In the genomic region with DNA sequence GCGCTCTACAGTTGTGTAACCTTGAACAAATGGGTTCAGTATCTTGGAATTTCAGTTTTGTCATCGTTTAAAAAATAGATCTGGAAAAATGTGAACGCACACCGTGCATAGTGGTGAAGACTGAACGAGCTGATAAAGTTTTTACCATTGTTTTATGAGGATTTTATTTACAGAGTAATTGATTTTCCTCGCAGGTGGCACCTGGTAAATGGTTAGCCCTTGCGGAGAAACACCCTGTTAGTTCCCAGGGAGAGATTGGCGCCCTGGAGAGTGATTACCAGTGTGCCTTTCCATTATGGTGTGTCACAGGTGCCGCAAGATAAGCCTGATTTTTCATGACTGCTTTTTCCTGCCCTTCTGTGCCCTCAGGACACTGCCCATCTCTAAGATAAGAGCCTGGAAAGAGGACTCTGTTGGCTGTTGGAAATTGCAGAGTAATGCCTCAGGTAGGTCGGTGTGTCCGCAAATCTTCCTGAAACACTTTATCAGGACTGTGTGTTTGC, we compare ENCODE assay signal across 8 cellular contexts. TPM values are rescaled to one million over a fixed set of nuclear protein-coding genes. Genes with fewer than 3 reads are reported as not detected.
DNase-seq lines count a peak whose midpoint lies in the region; ATAC-seq and TF ChIP-seq lines count a peak whose summit lies in the region.

No MANE protein-coding gene starts in this region.

- POLR2A ChIA-PET in HEK293 (lab: Yijun Ruan, JAX): interaction anchor here (2.0 to 2.2 kb wide), 2 partner anchors 57 to 192 kb away, joined by 12 to 24 read pairs; a partner anchor contains a TSS

- H3K4me3 ChIP-seq in HEK293 (ENCODE audit: low read depth, low read length) (peak overlapping the region; percentile 68), SU-DHL-6 (ENCODE audit: insufficient read depth, low read length, poor library complexity, severe bottlenecking) (peak overlapping the region; percentile 67), gastroesophageal sphincter (peak overlapping the region; percentile 76 to 95), skin epidermis (peak overlapping the region; percentile 67 to 94 (median 77))

- no peak for TF ChIP-seq POLR2A in gastroesophageal sphincter (IDR thresholded peaks at IDR 0.05)

- peaks cover 14% of the 10 kb centered on the region for H3K4me1 ChIP-seq in HEK293 (ENCODE audit: control insufficient read depth, insufficient read depth, low read length)
- peaks cover 8 to 36% (median 15%) of the 10 kb centered on the region in 3 donors for H3K4me1 ChIP-seq in gastroesophageal sphincter

- H3K27me3 ChIP-seq in SU-DHL-6 (ENCODE audit: low read length) (no peaks in the 10 kb centered on the region), gastroesophageal sphincter (no peaks in the 10 kb centered on the region)

- H2AFZ ChIP-seq in SU-DHL-6 (ENCODE audit: low read depth, low read length, severe bottlenecking): peak overlapping the region; percentile 96

- no peak for TF ChIP-seq EP300 in gastroesophageal sphincter (IDR thresholded peaks at IDR 0.05)

- H3F3A ChIP-seq in SU-DHL-6 (ENCODE audit: insufficient read depth): no peaks in the 10 kb centered on the region

- WGBS in gastroesophageal sphincter (ENCODE audit: low coverage in 1 of 2), 2 donors: 15 to 29% methylated on average over 9 to 10 of the region's 11 CpGs

- no peaks in the 10 kb centered on the region for H3K9me2 ChIP-seq in SU-DHL-6 (replicated peaks; ENCODE audit: insufficient read depth, low read length)

- TF ChIP-seq CTCF in HEK293 (tag by site-specific recombination; IDR thresholded peaks at IDR 0.05) (no peak), SU-DHL-6 (IDR thresholded peaks at IDR 0.05; ENCODE audit: insufficient read depth, low read length, poor library complexity, severe bottlenecking) (no peak), gastroesophageal sphincter (IDR thresholded peaks at IDR 0.05) (no peak)

- no peak for ATAC-seq in gastroesophageal sphincter

- CTCF ChIA-PET in HEK293 (lab: Yijun Ruan, JAX): interaction anchor here (2.2 to 2.7 kb wide), 2 partner anchors 22 to 95 kb away, joined by 7 to 8 read pairs; no protein-coding TSS in a partner anchor

- no peaks in the 10 kb centered on the region for H4K20me1 ChIP-seq in SU-DHL-6 (ENCODE audit: low read depth, low read length)

- H3K36me3 ChIP-seq in HEK293 (ENCODE audit: control insufficient read depth in 2 of 2, insufficient read depth in 1 of 2, low read length in 2 of 2) (peaks cover 41 to 43% of the 10 kb centered on the region in 2 experiments), SU-DHL-6 (ENCODE audit: low read length) (peaks cover 4% of the 10 kb centered on the region; the same call in 1 of the 2 replicates), gastroesophageal sphincter (peaks cover 0 to 44% of the 10 kb centered on the region in 2 donors)

- H3K9ac ChIP-seq in SU-DHL-6 (ENCODE audit: low read length): peak overlapping the region; percentile 83

- peak overlapping the region; percentile 96 for H3K27ac ChIP-seq in HEK293 (ENCODE audit: extremely low read depth, low read depth, low read length)
- no peak overlapping the region for H3K27ac ChIP-seq in SU-DHL-6 (ENCODE audit: low read depth, low read length)
- peak overlapping the region; percentile 96 to 98 (median 97) for H3K27ac ChIP-seq in gastroesophageal sphincter
- H3K27ac ChIP-seq in skin epidermis: peak overlapping the region; percentile 87 to 99 (median 98)

- DNase-seq in SW480 (ENCODE audit: low spot score) (no peak), ecto neural progenitor cell (ENCODE audit: low spot score) (no peak), DMS79 (lab: John Stamatoyannopoulos, UW) (no peak), NK-92 (lab: John Stamatoyannopoulos, UW; ENCODE audit: unreplicated experiment) (no peak)

- H3K79me2 ChIP-seq in SU-DHL-6 (ENCODE audit: insufficient read depth, low read length): no peaks in the 10 kb centered on the region

- H3K4me2 ChIP-seq in SU-DHL-6 (ENCODE audit: low read depth, low read length, poor library complexity, severe bottlenecking): peak overlapping the region; percentile 74

- peaks cover 14% of the 10 kb centered on the region for H3K9me3 ChIP-seq in HEK293 (ENCODE audit: control insufficient read depth, insufficient read depth, low read depth, low read length)
- H3K9me3 ChIP-seq in SU-DHL-6 (ENCODE audit: insufficient read depth, low read length): no peaks in the 10 kb centered on the region
- peaks cover 0 to 25% (median 0%) of the 10 kb centered on the region in 3 donors for H3K9me3 ChIP-seq in gastroesophageal sphincter

TF ChIP-seq in HEK293, 187 proteins besides CTCF, POLR2A, EP300 and RAD21 (continues in another document):
- TF ChIP-seq ZIC2 (tag by site-specific recombination; IDR thresholded peaks at IDR 0.05) (peak; percentile 39), ZNF423 (tag by site-specific recombination; IDR thresholded peaks at IDR 0.05) (no peak), GFI1B (tag by site-specific recombination; IDR thresholded peaks at IDR 0.05) (no peak), IKZF3 (tag by site-specific recombination; IDR thresholded peaks at IDR 0.05) (no peak), ZNF560 (tag by site-specific recombination; IDR thresholded peaks at IDR 0.05; ENCODE audit: borderline replicate concordance) (no peak), ZFP41 (tag by site-specific recombination; IDR thresholded peaks at IDR 0.05; ENCODE audit: borderline replicate concordance) (no peak), ZNF571 (tag by site-specific recombination; IDR thresholded peaks at IDR 0.05) (no peak), TCF7L2 (IDR thresholded peaks at IDR 0.05; ENCODE audit: borderline replicate concordance, low read depth, low read length) (no peak), ZNF621 (tag by site-specific recombination; IDR thresholded peaks at IDR 0.05) (no peak)
- TF ChIP-seq, protein P1, sequence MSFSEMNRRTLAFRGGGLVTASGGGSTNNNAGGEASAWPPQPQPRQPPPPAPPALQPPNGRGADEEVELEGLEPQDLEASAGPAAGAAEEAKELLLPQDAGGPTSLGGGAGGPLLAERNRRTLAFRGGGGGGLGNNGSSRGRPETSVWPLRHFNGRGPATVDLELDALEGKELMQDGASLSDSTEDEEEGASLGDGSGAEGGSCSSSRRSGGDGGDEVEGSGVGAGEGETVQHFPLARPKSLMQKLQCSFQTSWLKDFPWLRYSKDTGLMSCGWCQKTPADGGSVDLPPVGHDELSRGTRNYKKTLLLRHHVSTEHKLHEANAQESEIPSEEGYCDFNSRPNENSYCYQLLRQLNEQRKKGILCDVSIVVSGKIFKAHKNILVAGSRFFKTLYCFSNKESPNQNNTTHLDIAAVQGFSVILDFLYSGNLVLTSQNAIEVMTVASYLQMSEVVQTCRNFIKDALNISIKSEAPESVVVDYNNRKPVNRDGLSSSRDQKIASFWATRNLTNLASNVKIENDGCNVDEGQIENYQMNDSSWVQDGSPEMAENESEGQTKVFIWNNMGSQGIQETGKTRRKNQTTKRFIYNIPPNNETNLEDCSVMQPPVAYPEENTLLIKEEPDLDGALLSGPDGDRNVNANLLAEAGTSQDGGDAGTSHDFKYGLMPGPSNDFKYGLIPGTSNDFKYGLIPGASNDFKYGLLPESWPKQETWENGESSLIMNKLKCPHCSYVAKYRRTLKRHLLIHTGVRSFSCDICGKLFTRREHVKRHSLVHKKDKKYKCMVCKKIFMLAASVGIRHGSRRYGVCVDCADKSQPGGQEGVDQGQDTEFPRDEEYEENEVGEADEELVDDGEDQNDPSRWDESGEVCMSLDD (tag by site-specific recombination; IDR thresholded peaks at IDR 0.05): no peak
- TF ChIP-seq, protein P2, sequence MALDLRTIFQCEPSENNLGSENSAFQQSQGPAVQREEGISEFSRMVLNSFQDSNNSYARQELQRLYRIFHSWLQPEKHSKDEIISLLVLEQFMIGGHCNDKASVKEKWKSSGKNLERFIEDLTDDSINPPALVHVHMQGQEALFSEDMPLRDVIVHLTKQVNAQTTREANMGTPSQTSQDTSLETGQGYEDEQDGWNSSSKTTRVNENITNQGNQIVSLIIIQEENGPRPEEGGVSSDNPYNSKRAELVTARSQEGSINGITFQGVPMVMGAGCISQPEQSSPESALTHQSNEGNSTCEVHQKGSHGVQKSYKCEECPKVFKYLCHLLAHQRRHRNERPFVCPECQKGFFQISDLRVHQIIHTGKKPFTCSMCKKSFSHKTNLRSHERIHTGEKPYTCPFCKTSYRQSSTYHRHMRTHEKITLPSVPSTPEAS (tag by site-specific recombination; IDR thresholded peaks at IDR 0.05): 0 out of 2 replicates have a peak, but pooled peaks have one; percentile 0
- TF ChIP-seq, protein P3, sequence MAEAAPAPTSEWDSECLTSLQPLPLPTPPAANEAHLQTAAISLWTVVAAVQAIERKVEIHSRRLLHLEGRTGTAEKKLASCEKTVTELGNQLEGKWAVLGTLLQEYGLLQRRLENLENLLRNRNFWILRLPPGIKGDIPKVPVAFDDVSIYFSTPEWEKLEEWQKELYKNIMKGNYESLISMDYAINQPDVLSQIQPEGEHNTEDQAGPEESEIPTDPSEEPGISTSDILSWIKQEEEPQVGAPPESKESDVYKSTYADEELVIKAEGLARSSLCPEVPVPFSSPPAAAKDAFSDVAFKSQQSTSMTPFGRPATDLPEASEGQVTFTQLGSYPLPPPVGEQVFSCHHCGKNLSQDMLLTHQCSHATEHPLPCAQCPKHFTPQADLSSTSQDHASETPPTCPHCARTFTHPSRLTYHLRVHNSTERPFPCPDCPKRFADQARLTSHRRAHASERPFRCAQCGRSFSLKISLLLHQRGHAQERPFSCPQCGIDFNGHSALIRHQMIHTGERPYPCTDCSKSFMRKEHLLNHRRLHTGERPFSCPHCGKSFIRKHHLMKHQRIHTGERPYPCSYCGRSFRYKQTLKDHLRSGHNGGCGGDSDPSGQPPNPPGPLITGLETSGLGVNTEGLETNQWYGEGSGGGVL (tag by site-specific recombination; IDR thresholded peaks at IDR 0.05): 0 out of 2 replicates have a peak, but pooled peaks have one; percentile 6

RNA-seq across cellular contexts. Expression of a gene that starts 0.6 kb away (rescaled TPM):
- total RNA-seq in gastroesophageal sphincter: 10 to 100 TPM; 18.6 to 47.6 (median 28.5) TPM

RNA-seq across cellular contexts. Expression of a gene that starts 38.4 kb away (rescaled TPM):
- total RNA-seq in gastroesophageal sphincter: 1 to 10 TPM; 4.8 to 7.1 (median 5.6) TPM

RNA-seq across cellular contexts. Expression of a gene that starts 57.2 kb away (rescaled TPM):
- 10 to 100 TPM; 18.6 to 44.8 (median 28.8) TPM for total RNA-seq in gastroesophageal sphincter

RNA-seq across cellular contexts. Expression of a gene that starts 57.7 kb away (rescaled TPM):
- 1 to 10 TPM in 1 of 4 donors, under 1 TPM in 2, not detected in 1; 0.40 to 1.1 (median 0.81) TPM for total RNA-seq in gastroesophageal sphincter
